In genomic region chr4:6658635-6659075, GRCh38 we compare ENCODE assay signal across 8 cellular contexts. TPM values are rescaled to one million over a fixed set of nuclear protein-coding genes. Genes with fewer than 3 reads are reported as not detected.
DNase-seq lines count a peak whose midpoint lies in the region; ATAC-seq and TF ChIP-seq lines count a peak whose summit lies in the region.

No MANE protein-coding gene starts in this region.

- intact Hi-C loops in heart left ventricle (cut with DNase I) = no loop called here
- intact Hi-C loops in sigmoid colon (cut with DNase I) = loop anchor here (2.0 kb wide), 1 partner anchor 18 kb away; the partner anchor contains the start of gene MRFAP1

- H3K27ac ChIP-seq in heart left ventricle = peak overlapping the region in 11 of 12 donors; percentile 7 to 68 (median 48)
- peak overlapping the region; percentile 62 to 75 (median 70) for H3K27ac ChIP-seq in sigmoid colon

- H3K27me3 ChIP-seq in H7 (ENCODE audit: control insufficient read depth, insufficient read depth, low read length) (peaks cover 7% of the 10 kb centered on the region; the same call in 1 of the 2 replicates), heart left ventricle (peaks cover 0 to 41% (median 0%) of the 10 kb centered on the region in 9 donors), sigmoid colon (no peaks in the 10 kb centered on the region)

- no peak for TF ChIP-seq EP300 in sigmoid colon (IDR thresholded peaks at IDR 0.05)

- 6 to 20% (median 12%) methylated on average over 38 to 52 of the region's 52 CpGs for WGBS in heart left ventricle, 4 donors
- 10 to 33% methylated on average over 52 of the region's 52 CpGs for WGBS in sigmoid colon, 2 donors

- H3K9me3 ChIP-seq in heart left ventricle (peaks cover 0 to 5% (median 0%) of the 10 kb centered on the region in 12 donors), sigmoid colon (no peaks in the 10 kb centered on the region)

- ATAC-seq in heart left ventricle = peak in 3 of 4 donors; percentile 75 to 82 (median 78)
- no peak for ATAC-seq in HG02970 (IDR thresholded peaks at IDR 0.05; ENCODE audit: low FRiP score, unreplicated experiment)
- no peak for ATAC-seq in GM21360 (IDR thresholded peaks at IDR 0.05; ENCODE audit: unreplicated experiment)

- H3K36me3 ChIP-seq in H7 (replicated peaks; ENCODE audit: control insufficient read depth, insufficient read depth, low read length) (no peaks in the 10 kb centered on the region), heart left ventricle (no peaks in the 10 kb centered on the region), sigmoid colon (no peaks in the 10 kb centered on the region)

- H3K4me1 ChIP-seq in heart left ventricle = peaks cover 0 to 15% (median 2%) of the 10 kb centered on the region in 12 donors
- peaks cover 0 to 15% (median 7%) of the 10 kb centered on the region in 4 donors for H3K4me1 ChIP-seq in sigmoid colon

- TF ChIP-seq CTCF in heart left ventricle (IDR thresholded peaks at IDR 0.05) = no peak
- no peak for TF ChIP-seq CTCF in sigmoid colon (IDR thresholded peaks at IDR 0.05)

- TF ChIP-seq POLR2A in heart left ventricle (IDR thresholded peaks at IDR 0.05) = no peak
- no peak for TF ChIP-seq POLR2A in sigmoid colon (IDR thresholded peaks at IDR 0.05)

- DNase-seq in H7 = peak; percentile 86
- DNase-seq in activated gamma-delta T cell (lab: John Stamatoyannopoulos, UW) = peak; percentile 49
- DNase-seq in heart left ventricle = peak in 4 of 5 donors; percentile 36 to 79 (median 57)
- no peak for DNase-seq in sigmoid colon
- DNase-seq in MV-4-11 (lab: John Stamatoyannopoulos, UW) = no peak
- no peak for DNase-seq in NCI-H345 treated with DMSO at 0.1 percent for 48 hours (lab: John Stamatoyannopoulos, UW; ENCODE audit: unreplicated experiment)

- peak overlapping the region; percentile 24; the same call in 1 of the 2 replicates for H3K4me3 ChIP-seq in H7 (ENCODE audit: insufficient read depth, low read depth, low read length)
- peak overlapping the region; percentile 24 to 61 (median 47) for H3K4me3 ChIP-seq in heart left ventricle
- H3K4me3 ChIP-seq in sigmoid colon = peak overlapping the region; percentile 25 to 52 (median 45)

RNA-seq across cellular contexts. Expression of gene MRFAP1, which starts 18.2 kb away (rescaled TPM):
- total RNA-seq in H7 (2014; rRNA removed; shearing (Covaris generic)) = 82.2 and 83.2 TPM in 2 replicates
- total RNA-seq in heart left ventricle (100 to 1,000 TPM; 162 to 300 (median 239) TPM), sigmoid colon (100 to 1,000 TPM; 196 to 226 (median 211) TPM)
- polyA plus RNA-seq in heart left ventricle (100 to 1,000 TPM; 239 to 514 TPM), sigmoid colon (100 to 1,000 TPM; 252 to 261 (median 259) TPM)

RNA-seq across cellular contexts. Expression of gene S100P, which starts 35.0 kb away (rescaled TPM):
- total RNA-seq in H7 (2014; rRNA removed; shearing (Covaris generic)) = not detected in 2 replicates
- total RNA-seq in heart left ventricle = 1 to 10 TPM in 3 of 9 donors, under 1 TPM in 4, not detected in 2; 0.62 to 4.1 (median 0.87) TPM
- polyA plus RNA-seq in heart left ventricle = under 1 TPM; 0.19 to 0.46 TPM
- under 1 TPM in 1 of 4 donors, not detected in 3; 0.41 TPM for total RNA-seq in sigmoid colon
- polyA plus RNA-seq in sigmoid colon = 100 to 1,000 TPM; 110 to 488 (median 396) TPM

RNA-seq across cellular contexts. Expression of gene MRFAP1L1, which starts 51.0 kb away (rescaled TPM):
- total RNA-seq in H7 (2014; rRNA removed; shearing (Covaris generic)) = 49.0 and 52.5 TPM in 2 replicates
- total RNA-seq in heart left ventricle (10 to 100 TPM; 38.2 to 50.7 (median 41.3) TPM), sigmoid colon (10 to 100 TPM; 53.5 to 82.8 (median 64.8) TPM)
- polyA plus RNA-seq in heart left ventricle (10 to 100 TPM; 69.9 to 77.2 TPM), sigmoid colon (10 to 100 TPM; 40.7 to 49.0 (median 48.6) TPM)

RNA-seq across cellular contexts. Expression of gene BLOC1S4, which starts 57.3 kb away (rescaled TPM):
- 35.5 and 39.7 TPM in 2 replicates for total RNA-seq in H7 (2014; rRNA removed; shearing (Covaris generic))
- total RNA-seq in heart left ventricle = 10 to 100 TPM in 1 of 9 donors, 1 to 10 TPM in 8; 5.8 to 14.1 (median 7.8) TPM
- 1 to 10 TPM; 4.4 to 6.3 TPM for polyA plus RNA-seq in heart left ventricle
- total RNA-seq in sigmoid colon = 10 to 100 TPM in 3 of 4 donors, 1 to 10 TPM in 1; 9.1 to 19.7 (median 14.6) TPM
- polyA plus RNA-seq in sigmoid colon = 10 to 100 TPM; 12.4 to 14.1 (median 13.2) TPM

Comparison
In these comparisons a context has a peak if more than half of its experiments do, and no peak if none do; other contexts are left out.
1. DNase-seq: peak in H7 (single experiment), activated gamma-delta T cell (single experiment) and heart left ventricle (4 of 5); none in sigmoid colon (single experiment), MV-4-11 (single experiment) and NCI-H345 treated with DMSO at 0.1 percent for 48 hours (single experiment).
2. ATAC-seq: peak in heart left ventricle (3 of 4); none in HG02970 (single experiment) and GM21360 (single experiment).
3. Peak in every context shown above with its lines, with median percentiles within 50 percentile points of each other: H3K4me3 ChIP-seq.